Comparison of ENCODE assay signal across 21 cellular contexts in the genomic region with DNA sequence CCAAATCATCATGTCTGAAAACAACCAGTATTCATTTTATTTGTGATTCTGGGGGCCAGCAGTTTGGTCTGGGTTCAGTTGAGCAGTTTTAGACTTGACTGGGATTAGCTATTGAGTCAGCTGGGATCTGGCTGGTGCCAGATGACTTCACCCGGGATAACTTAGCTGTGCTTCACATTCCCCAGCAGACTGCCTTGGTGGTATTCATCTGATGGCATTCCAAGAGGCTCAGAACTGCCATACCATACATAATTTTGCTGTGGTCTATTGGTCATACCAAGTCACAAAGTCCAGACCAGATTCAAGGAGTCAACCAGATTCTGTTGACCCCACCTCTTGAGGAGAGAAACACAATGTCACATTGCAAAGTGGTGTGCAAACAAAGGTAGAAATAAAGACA. TPM values are rescaled to one million over a fixed set of nuclear protein-coding genes. Genes with fewer than 3 reads are reported as not detected.
A peak's percentile ranks its signal among the peaks of the same experiment; 100 is the strongest.
DNase-seq lines count a peak whose midpoint lies in the region; ATAC-seq and FAIRE-seq lines count a peak whose summit lies in the region.
"Had no signal": no experiment of that assay in that cellular context is flagged by ENCODE, and none has a peak within 500 bp of the region (broad histone marks: within the 10 kb centered on the region; RNA-seq: fewer than 3 reads in every experiment).

No MANE protein-coding gene starts in this region.

- no peaks in the 10 kb centered on the region for H3K36me3 ChIP-seq in mesendoderm (ENCODE audit: control insufficient read depth, insufficient read depth, low read length)
- H3K36me3 ChIP-seq: BLaER1 treated with 17β-estradiol and CSF1 and Interleukin-3, amounts not matched to agents 10 nM and 100 nM had no signal

- H2BK15ac ChIP-seq in mesendoderm (replicated peaks; ENCODE audit: low read depth) = no peak overlapping the region

- no peaks in the 10 kb centered on the region for H3K79me1 ChIP-seq in mesendoderm (ENCODE audit: low read length)

- ATAC-seq in effector memory CD8-positive, alpha-beta T cell (replicated peaks) = no peak

- H3K79me2 ChIP-seq in mesendoderm (ENCODE audit: control insufficient read depth, insufficient read depth, low read length) = no peaks in the 10 kb centered on the region

- H2AK5ac ChIP-seq in mesendoderm (ENCODE audit: low read length) = no peak overlapping the region

- no peak overlapping the region for H2BK5ac ChIP-seq in mesendoderm (ENCODE audit: low read length)

- no peak overlapping the region for H3K56ac ChIP-seq in mesendoderm (ENCODE audit: low read length)

- no peaks in the 10 kb centered on the region for H3K4me1 Mint-ChIP-seq in effector memory CD8-positive, alpha-beta T cell (ENCODE audit: low read depth in 2 of 2)
- H3K4me1 Mint-ChIP-seq: CD8-positive, alpha-beta memory T cell; IgD-negative memory B cell had no signal

- no peak overlapping the region for H4K8ac ChIP-seq in mesendoderm (ENCODE audit: low read depth, low read length)

- H3K4ac ChIP-seq in mesendoderm (ENCODE audit: low read depth, low read length) = no peak overlapping the region

- H3K4me1 ChIP-seq in mesendoderm (ENCODE audit: control insufficient read depth, low read depth, low read length) = no peaks in the 10 kb centered on the region
- H3K4me1 ChIP-seq: BLaER1 treated with 17β-estradiol and CSF1 and Interleukin-3, amounts not matched to agents 10 nM and 100 nM had no signal

- H3K27ac ChIP-seq in mesendoderm (ENCODE audit: low read depth, low read length) = no peak overlapping the region
- H3K27ac ChIP-seq: BLaER1 treated with 17β-estradiol and CSF1 and Interleukin-3, amounts not matched to agents 10 nM and 100 nM had no signal

- no peak overlapping the region for H3K4me3 Mint-ChIP-seq in effector memory CD8-positive, alpha-beta T cell
- H3K4me3 Mint-ChIP-seq: CD8-positive, alpha-beta memory T cell; IgD-negative memory B cell had no signal

- peaks cover 2% of the 10 kb centered on the region for H3K36me3 Mint-ChIP-seq in effector memory CD8-positive, alpha-beta T cell (ENCODE audit: insufficient read depth)
- H3K36me3 Mint-ChIP-seq: CD8-positive, alpha-beta memory T cell; IgD-negative memory B cell had no signal

- no peak overlapping the region for H3K4me2 ChIP-seq in mesendoderm (ENCODE audit: low read length)
- H3K4me2 ChIP-seq: BLaER1 treated with 17β-estradiol and CSF1 and Interleukin-3, amounts not matched to agents 10 nM and 100 nM had no signal

- no peak overlapping the region for H3K23ac ChIP-seq in mesendoderm (ENCODE audit: low read length)

- H3K4me3 ChIP-seq in mesendoderm (ENCODE audit: low read length) = no peak overlapping the region
- H3K4me3 ChIP-seq: BLaER1 treated with 17β-estradiol and CSF1 and Interleukin-3, amounts not matched to agents 10 nM and 100 nM had no signal

- peaks cover 0 to 14% of the 10 kb centered on the region in 2 donors for H3K9me3 Mint-ChIP-seq in effector memory CD8-positive, alpha-beta T cell

- no peak overlapping the region for H3K27ac Mint-ChIP-seq in effector memory CD8-positive, alpha-beta T cell
- H3K27ac Mint-ChIP-seq: CD8-positive, alpha-beta memory T cell; IgD-negative memory B cell had no signal

- no CpG with 5 or more reads among the region's 1 CpG for WGBS in mesendoderm (ENCODE audit: extremely low coverage, insufficient coverage, low lambda C conversion rate)

- DNase-seq in GM04504 (ENCODE audit: low read depth) = peak; percentile 2
- peak; percentile 79 for DNase-seq in astrocyte of the hippocampus (ENCODE audit: low read depth, low spot score)
- DNase-seq in mesendoderm = peak; percentile 60
- peak; percentile 37 for DNase-seq in urothelium cell line (ENCODE audit: low spot score)
- DNase-seq in effector memory CD8-positive, alpha-beta T cell = no peak
- no peak for DNase-seq in RPMI8226
- DNase-seq in activated naive CD4-positive, alpha-beta T cell treated with Interleukin-2 at 50 U/mL for 16 hours = no peak
- DNase-seq: CD8-positive, alpha-beta memory T cell; DND-41; GF-D8; H7; Kasumi-1; NCI-H1105; NCI-H1694; NCI-H2107; NCI-H69; SW 1271 had no signal

- no peak overlapping the region for H2BK120ac ChIP-seq in mesendoderm (ENCODE audit: low read depth, low read length)

- H4K5ac ChIP-seq in mesendoderm (ENCODE audit: low read length) = no peak overlapping the region

- no peaks in the 10 kb centered on the region for H3K27me3 ChIP-seq in mesendoderm (ENCODE audit: insufficient read depth, low read length, poor library complexity)
- H3K27me3 ChIP-seq: BLaER1 treated with 17β-estradiol and CSF1 and Interleukin-3, amounts not matched to agents 10 nM and 100 nM had no signal

- H3K9ac ChIP-seq in mesendoderm (ENCODE audit: low read length) = no peak overlapping the region
- H3K9ac ChIP-seq: BLaER1 treated with 17β-estradiol and CSF1 and Interleukin-3, amounts not matched to agents 10 nM and 100 nM had no signal

- FAIRE-seq in urothelium cell line (lab: Jason Lieb, UNC) = no peak
- FAIRE-seq: HTR-8/SVneo had no signal

- no peak overlapping the region for H3K18ac ChIP-seq in mesendoderm (ENCODE audit: low read length)

- H3K27me3 Mint-ChIP-seq in effector memory CD8-positive, alpha-beta T cell = no peaks in the 10 kb centered on the region
- H3K27me3 Mint-ChIP-seq: IgD-negative memory B cell had no signal

RNA-seq across cellular contexts. Expression of a gene that starts 7.8 kb away (rescaled TPM):
- 0.21 TPM for polyA plus RNA-seq in mesendoderm (2013, experiment 1 of 2)
- 0.29 TPM for polyA plus RNA-seq in mesendoderm (2013, experiment 2 of 2)
- polyA plus RNA-seq: AG04450; CD8-positive, alpha-beta memory T cell; IgD-negative memory B cell had no signal

Comparison
In these comparisons a context has a peak if more than half of its experiments do, and no peak if none do; other contexts are left out.
1. DNase-seq: peak in GM04504 (single experiment), astrocyte of the hippocampus (single experiment), mesendoderm (single experiment) and urothelium cell line (single experiment); none in effector memory CD8-positive, alpha-beta T cell (0 of 3), RPMI8226 (single experiment) and activated naive CD4-positive, alpha-beta T cell treated with Interleukin-2 at 50 U/mL for 16 hours (single experiment).